Comparison of ENCODE assay signal across 8 cellular contexts in genomic region chr11:75280227-75280671, GRCh38. TPM values are rescaled to one million over a fixed set of nuclear protein-coding genes. Genes with fewer than 3 reads are reported as not detected.
A peak's percentile ranks its signal among the peaks of the same experiment; 100 is the strongest.
DNase-seq lines count a peak whose midpoint lies in the region; ATAC-seq, FAIRE-seq and TF ChIP-seq lines count a peak whose summit lies in the region.

No MANE protein-coding gene starts in this region.

- peak; percentile 55 for ATAC-seq in GM21526 (IDR thresholded peaks at IDR 0.05; ENCODE audit: low FRiP score, unreplicated experiment)
- no peak for ATAC-seq in HG03108 (IDR thresholded peaks at IDR 0.05; ENCODE audit: unreplicated experiment)

- H2AFZ ChIP-seq in keratinocyte (ENCODE audit: control insufficient read depth, low read length), result no peak overlapping the region

- no peaks in the 10 kb centered on the region for H3K9me3 ChIP-seq in keratinocyte (ENCODE audit: control insufficient read depth, low read depth, low read length)

- no peaks in the 10 kb centered on the region for H3K9me1 ChIP-seq in keratinocyte (ENCODE audit: control insufficient read depth, extremely low read depth, insufficient read depth, low read length)

- H3K79me2 ChIP-seq in keratinocyte (ENCODE audit: control insufficient read depth, insufficient read depth, low read length), result no peaks in the 10 kb centered on the region

- H4K20me1 ChIP-seq in keratinocyte (ENCODE audit: control insufficient read depth, extremely low read depth, insufficient read depth, low read length), result no peaks in the 10 kb centered on the region

- H3K4me2 ChIP-seq in keratinocyte (ENCODE audit: control insufficient read depth, extremely low read depth, insufficient read depth, low read depth, low read length), result no peak overlapping the region

- H3K27ac ChIP-seq in keratinocyte (ENCODE audit: control insufficient read depth, insufficient read depth, low read length), result no peak overlapping the region

- TF ChIP-seq CTCF in AG09319 (IDR thresholded peaks at IDR 0.05; ENCODE audit: low read depth, low read length) (peak; percentile 97), bronchial epithelial cell (IDR thresholded peaks at IDR 0.05; ENCODE audit: insufficient read depth, low read length, severe bottlenecking) (peak; percentile 98), keratinocyte (optimal IDR thresholded peaks at IDR 0.05 in 1 of 3, IDR thresholded peaks at IDR 0.05 in 1 of 3, conservative IDR thresholded peaks at IDR 0.05 in 1 of 3; ENCODE audit: extremely low read depth in 1 of 3, insufficient read depth in 2 of 3, low read length in 3 of 3) (peak; percentile 96 to 99 (median 96))

- no peak overlapping the region for H3K9ac ChIP-seq in keratinocyte (ENCODE audit: control insufficient read depth, extremely low read depth, insufficient read depth, low read length)

- dilution Hi-C loops in keratinocyte (cut with MboI; ENCODE audit: extremely low pct_ligation_motif_present, low sequenced_read_pairs), result no loop called here

- H3K4me1 ChIP-seq in keratinocyte (ENCODE audit: control insufficient read depth, extremely low read depth, insufficient read depth, low read length), result no peaks in the 10 kb centered on the region

- H3K4me3 ChIP-seq in bronchial epithelial cell (ENCODE audit: low read depth, low read length) (no peak overlapping the region), keratinocyte (ENCODE audit: control insufficient read depth in 2 of 3, extremely low read depth in 1 of 3, insufficient read depth in 2 of 3, low read depth in 1 of 3, low read length in 3 of 3) (no peak overlapping the region)

- H3K36me3 ChIP-seq in bronchial epithelial cell (ENCODE audit: control insufficient read depth, insufficient read depth, low read length), result no peaks in the 10 kb centered on the region
- H3K36me3 ChIP-seq in keratinocyte (ENCODE audit: control insufficient read depth in 2 of 2, extremely low read depth in 1 of 2, insufficient read depth in 2 of 2, low read length in 2 of 2), result no peaks in the 10 kb centered on the region

- FAIRE-seq in bronchial epithelial cell (lab: Jason Lieb, UNC) (peak; percentile 13), keratinocyte (lab: Jason Lieb, UNC) (peak; percentile 57)

- H3K27me3 ChIP-seq in bronchial epithelial cell (ENCODE audit: control insufficient read depth, insufficient read depth, low read length) (peaks cover 6% of the 10 kb centered on the region), keratinocyte (ENCODE audit: control insufficient read depth, extremely low read depth, insufficient read depth, low read length) (no peaks in the 10 kb centered on the region)

- DNase-seq in AG09319 (ENCODE audit: extremely low read depth, low read depth) (no peak), NCI-H2196 treated with DMSO at 0.1 percent for 48 hours (lab: John Stamatoyannopoulos, UW; ENCODE audit: unreplicated experiment) (peak; percentile 62), bronchial epithelial cell (ENCODE audit: low read depth) (peak; percentile 46), keratinocyte (ENCODE audit: low read depth, low spot score) (peak; percentile 15)
- peak; percentile 48 for DNase-seq in activated CD4-positive, CD25-positive, alpha-beta regulatory T cell treated with anti-CD3 and anti-CD28 coated beads, Interleukin-2, amount 50 U/mL, for 16 hours (ENCODE audit: low read depth, low spot score)
- DNase-seq in stimulated activated CD4-positive, alpha-beta T cell treated with anti-CD3 and anti-CD28 coated beads, Interleukin-15, amount 100 ng/mL, for 24 hours, result peak; percentile 81

RNA-seq across cellular contexts. Expression of gene TPBGL, which starts 39.7 kb away (rescaled TPM):
- not detected in 2 replicates for total RNA-seq in bronchial epithelial cell
- polyA plus RNA-seq in keratinocyte, result not detected in 3 replicates
- polyA plus RNA-seq in keratinocyte (2011; ENCODE audit: low read depth), result not detected
- polyA plus RNA-seq in keratinocyte (2011; cell fraction: cytosol; rRNA removed), result not detected in 2 replicates
- polyA plus RNA-seq in keratinocyte (2011; cell fraction: nucleus; rRNA removed), result not detected in 2 replicates
- not detected in 2 replicates for polyA plus RNA-seq in keratinocyte (2012; ENCODE audit: low replicate concordance)
- polyA minus RNA-seq in keratinocyte, result not detected in 3 replicates
- polyA minus RNA-seq in keratinocyte (2011; cell fraction: cytosol; rRNA and poly(A)+ RNA removed), result not detected
- not detected in 2 replicates for polyA minus RNA-seq in keratinocyte (2011; cell fraction: nucleus; rRNA and poly(A)+ RNA removed)
